ENCODE assay signal across 29 cellular contexts in the genomic region with DNA sequence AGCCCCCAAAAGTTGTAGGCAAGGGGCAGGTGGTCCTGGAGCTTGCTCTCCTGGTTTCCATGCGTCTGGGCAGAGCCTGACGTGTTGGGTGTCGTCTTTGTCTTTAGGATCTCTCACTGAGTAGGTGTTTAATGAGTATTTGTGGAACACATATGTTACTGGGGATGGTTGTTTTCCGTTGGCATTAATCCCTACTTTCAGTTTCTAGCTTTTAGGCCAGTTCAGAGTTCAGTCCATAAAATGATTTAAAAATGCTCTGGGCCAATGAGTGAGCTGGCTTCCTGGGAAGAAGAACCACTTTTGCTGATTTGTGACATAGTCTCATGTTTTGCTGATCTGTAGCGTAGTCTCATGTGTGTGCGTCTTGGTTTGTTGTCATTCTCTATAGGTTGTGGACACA.
"Had no signal": no experiment of that assay in that cellular context is flagged by ENCODE, and none has a peak within 500 bp of the region (broad histone marks: within the 10 kb centered on the region; RNA-seq: fewer than 3 reads in every experiment).

No MANE protein-coding gene starts in this region.

- H3K4me3 ChIP-seq: coronary artery, dorsolateral prefrontal cortex, esophagus muscularis mucosa, gastrocnemius medialis had no signal

- H3K4me3 Mint-ChIP-seq: activated B cell treated with CpG ODN at 0.5 μM for 24 hours; activated CD8-positive, alpha-beta T cell treated with anti-CD3 and anti-CD28 coated beads for 36 hours; activated naive CD8-positive, alpha-beta T cell; activated T-cell treated with anti-CD3 and anti-CD28 coated beads, Interleukin-2, amount 50 U/mL, for 4 hours; activated T-helper 17 cell treated with anti-CD3 and anti-CD28 coated beads, Interleukin-2, amount 50 U/mL, for 72 hours; central memory CD8-positive, alpha-beta T cell; dendritic cell treated with granulocyte-macrophage colony-stimulating factor and Interleukin-4, amounts not matched to agents 40 ng/mL and 50 ng/mL, for 4 days had no signal

- H3K9me3 ChIP-seq: esophagus muscularis mucosa, gastrocnemius medialis had no signal

- H3K4me1 ChIP-seq: esophagus muscularis mucosa, gastrocnemius medialis had no signal

- H3K27me3 Mint-ChIP-seq: activated B cell treated with CpG ODN at 0.5 μM for 24 hours; activated CD8-positive, alpha-beta T cell treated with anti-CD3 and anti-CD28 coated beads for 36 hours; activated naive CD8-positive, alpha-beta T cell; activated T-helper 17 cell treated with anti-CD3 and anti-CD28 coated beads, Interleukin-2, amount 50 U/mL, for 72 hours; central memory CD8-positive, alpha-beta T cell; dendritic cell treated with granulocyte-macrophage colony-stimulating factor and Interleukin-4, amounts not matched to agents 40 ng/mL and 50 ng/mL, for 4 days had no signal

- H3K27ac ChIP-seq: brain microvascular endothelial cell, coronary artery, esophagus muscularis mucosa, foreskin keratinocyte, gastrocnemius medialis, WERI-Rb-1 had no signal

- DNase-seq: activated B cell treated with CpG ODN at 0.5 μM for 24 hours; activated CD4-positive, alpha-beta T cell treated with anti-CD3 and anti-CD28 coated beads for 48 hours; activated CD4-positive, alpha-beta T cell treated with anti-CD3 and anti-CD28 coated beads, Interleukin-2, amount 50 U/mL, for 1 hour; activated CD4-positive, alpha-beta T cell treated with anti-CD3 and anti-CD28 coated beads, Interleukin-2, amount 50 U/mL, for 48 hours; activated CD8-positive, alpha-beta memory T cell treated with anti-CD3 and anti-CD28 coated beads for 24 hours; activated CD8-positive, alpha-beta T cell treated with anti-CD3 and anti-CD28 coated beads for 36 hours; activated effector memory CD4-positive, alpha-beta T cell treated with Interleukin-2 at 50 U/mL for 16 hours; activated gamma-delta T cell treated with Interleukin-2 at 50 U/mL for 16 hours; activated naive CD4-positive, alpha-beta T cell treated with anti-CD3 and anti-CD28 coated beads, Interleukin-2, amount 50 U/mL, for 16 hours; activated naive CD4-positive, alpha-beta T cell treated with Interleukin-2 at 50 U/mL for 16 hours; activated T-cell treated with anti-CD3 and anti-CD28 coated beads, Interleukin-2, amount 50 U/mL, for 4 hours; amniotic stem cell; anterior cingulate cortex; brain microvascular endothelial cell; effector memory CD4-positive, alpha-beta T cell; erythroblast; foreskin keratinocyte; gastrocnemius medialis; glutamatergic neuron; T-helper 9 cell; WERI-Rb-1 had no signal

- H3K27ac Mint-ChIP-seq: activated B cell treated with CpG ODN at 0.5 μM for 24 hours; activated CD8-positive, alpha-beta T cell treated with anti-CD3 and anti-CD28 coated beads for 36 hours; activated naive CD8-positive, alpha-beta T cell; activated T-helper 17 cell treated with anti-CD3 and anti-CD28 coated beads, Interleukin-2, amount 50 U/mL, for 72 hours; dendritic cell treated with granulocyte-macrophage colony-stimulating factor and Interleukin-4, amounts not matched to agents 40 ng/mL and 50 ng/mL, for 4 days had no signal

- ATAC-seq: activated CD4-positive, CD25-positive, alpha-beta regulatory T cell treated with anti-CD3 and anti-CD28 coated beads, Interleukin-2, amount 50 U/mL, for 24 hours; activated CD8-positive, alpha-beta T cell treated with anti-CD3 and anti-CD28 coated beads for 36 hours; activated T-cell treated with anti-CD3 and anti-CD28 coated beads, Interleukin-2, amount 50 U/mL, for 4 hours; activated T-helper 17 cell treated with anti-CD3 and anti-CD28 coated beads, Interleukin-2, amount 50 U/mL, for 72 hours; foreskin keratinocyte; gastrocnemius medialis had no signal

- H3K9me3 Mint-ChIP-seq: activated B cell treated with CpG ODN at 0.5 μM for 24 hours; activated CD8-positive, alpha-beta T cell treated with anti-CD3 and anti-CD28 coated beads for 36 hours; activated T-cell treated with anti-CD3 and anti-CD28 coated beads, Interleukin-2, amount 50 U/mL, for 4 hours; activated T-helper 17 cell treated with anti-CD3 and anti-CD28 coated beads, Interleukin-2, amount 50 U/mL, for 72 hours; central memory CD8-positive, alpha-beta T cell; dendritic cell treated with granulocyte-macrophage colony-stimulating factor and Interleukin-4, amounts not matched to agents 40 ng/mL and 50 ng/mL, for 4 days had no signal

- H3K27me3 ChIP-seq: brain microvascular endothelial cell, dorsolateral prefrontal cortex, esophagus muscularis mucosa, foreskin keratinocyte, gastrocnemius medialis had no signal

- H3K4me1 Mint-ChIP-seq: activated B cell treated with CpG ODN at 0.5 μM for 24 hours had no signal
